Comparison of ENCODE assay signal across 23 cellular contexts in the genomic region with DNA sequence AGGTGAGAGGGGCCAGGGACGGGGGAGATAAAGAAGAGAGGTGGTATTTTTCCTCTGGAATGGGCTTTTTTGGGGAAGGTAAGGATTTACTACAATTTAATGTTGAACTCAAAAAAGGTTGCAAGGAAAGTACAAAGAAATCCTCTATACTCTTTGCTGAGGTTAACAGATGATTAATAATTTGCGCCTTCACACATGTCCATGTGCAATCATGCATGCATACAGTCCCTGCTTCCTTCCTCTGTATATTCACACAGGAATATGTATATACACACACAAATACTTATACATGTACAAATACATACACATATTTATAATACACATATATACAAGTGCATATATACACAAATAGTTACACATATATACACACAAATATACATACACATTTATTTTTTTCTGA.
DNase-seq lines count a peak whose midpoint lies in the region; ATAC-seq, FAIRE-seq and TF ChIP-seq lines count a peak whose summit lies in the region.
"Had no signal": no experiment of that assay in that cellular context is flagged by ENCODE, and none has a peak within 500 bp of the region (broad histone marks: within the 10 kb centered on the region; RNA-seq: fewer than 3 reads in every experiment).

No MANE protein-coding gene starts in this region.

- peaks cover 4% of the 10 kb centered on the region for H3K4me1 Mint-ChIP-seq in activated T-cell treated with anti-CD3 and anti-CD28 coated beads, Interleukin-2, amount 50 U/mL, for 24 hours (ENCODE audit: low read depth)
- H3K4me1 Mint-ChIP-seq: T-cell had no signal

- peaks cover 75% of the 10 kb centered on the region for H3K36me3 Mint-ChIP-seq in activated T-cell treated with anti-CD3 and anti-CD28 coated beads, Interleukin-2, amount 50 U/mL, for 24 hours (ENCODE audit: low read depth)

- DNase-seq in GM12891 (ENCODE audit: insufficient read length, low spot score) (no peak), iPS-NIHi11 (ENCODE audit: low spot score) (no peak), NCI-H146 treated with DMSO at 0.1 percent for 48 hours (lab: John Stamatoyannopoulos, UW; ENCODE audit: unreplicated experiment) (no peak)
- no peak for DNase-seq in activated T-cell treated with anti-CD3 and anti-CD28 coated beads, Interleukin-2, amount 50 U/mL, for 24 hours
- no peak for DNase-seq in activated CD4-positive, alpha-beta T cell treated with anti-CD3 and anti-CD28 coated beads, Interleukin-2, amount 50 U/mL, for 48 hours
- DNase-seq: activated CD4-positive, alpha-beta T cell treated with anti-CD3 and anti-CD28 coated beads for 36 hours; activated naive CD4-positive, alpha-beta T cell treated with anti-CD3 and anti-CD28 coated beads, Interleukin-2, amount 50 U/mL, for 16 hours; DND-41; glutamatergic neuron; NCI-H1105 treated with DMSO at 0.1 percent for 48 hours; NCI-H2081 treated with DMSO at 0.1 percent for 48 hours; NCI-H446; SIG-M5; T-cell had no signal

- H3K27ac Mint-ChIP-seq in activated T-cell treated with anti-CD3 and anti-CD28 coated beads, Interleukin-2, amount 50 U/mL, for 24 hours: no peak overlapping the region
- H3K27ac Mint-ChIP-seq: activated CD4-positive, alpha-beta T cell treated with anti-CD3 and anti-CD28 coated beads for 36 hours; dendritic cell treated with granulocyte-macrophage colony-stimulating factor and Interleukin-4, amounts not matched to agents 40 ng/mL and 50 ng/mL, for 4 days; progenitor cell of endocrine pancreas; T-cell; type B pancreatic cell had no signal

- no peaks in the 10 kb centered on the region for H3K27me3 Mint-ChIP-seq in activated T-cell treated with anti-CD3 and anti-CD28 coated beads, Interleukin-2, amount 50 U/mL, for 24 hours
- H3K27me3 Mint-ChIP-seq: activated CD4-positive, alpha-beta T cell treated with anti-CD3 and anti-CD28 coated beads for 36 hours; dendritic cell treated with granulocyte-macrophage colony-stimulating factor and Interleukin-4, amounts not matched to agents 40 ng/mL and 50 ng/mL, for 4 days; IgD-negative memory B cell; progenitor cell of endocrine pancreas; T-cell; type B pancreatic cell had no signal

- H3K9me3 Mint-ChIP-seq in activated T-cell treated with anti-CD3 and anti-CD28 coated beads, Interleukin-2, amount 50 U/mL, for 24 hours: no peaks in the 10 kb centered on the region
- H3K9me3 Mint-ChIP-seq: dendritic cell treated with granulocyte-macrophage colony-stimulating factor and Interleukin-4, amounts not matched to agents 40 ng/mL and 50 ng/mL, for 4 days; IgD-negative memory B cell; T-cell; type B pancreatic cell had no signal

- TF ChIP-seq POLR2A in GM12891 (IDR thresholded peaks at IDR 0.05; ENCODE audit: low read depth, low read length): no peak

- ATAC-seq in GM19438 (IDR thresholded peaks at IDR 0.05; ENCODE audit: low read depth, unreplicated experiment) (peak; percentile 73), HG02610 (IDR thresholded peaks at IDR 0.05; ENCODE audit: unreplicated experiment) (peak; percentile 74), HG03378 (IDR thresholded peaks at IDR 0.05; ENCODE audit: unreplicated experiment) (peak; percentile 80)
- ATAC-seq: activated CD4-positive, alpha-beta T cell treated with anti-CD3 and anti-CD28 coated beads for 36 hours; T-cell had no signal

- no peak overlapping the region for H3K4me3 Mint-ChIP-seq in activated T-cell treated with anti-CD3 and anti-CD28 coated beads, Interleukin-2, amount 50 U/mL, for 24 hours
- H3K4me3 Mint-ChIP-seq: activated CD4-positive, alpha-beta T cell treated with anti-CD3 and anti-CD28 coated beads for 36 hours; dendritic cell treated with granulocyte-macrophage colony-stimulating factor and Interleukin-4, amounts not matched to agents 40 ng/mL and 50 ng/mL, for 4 days; IgD-negative memory B cell; T-cell; type B pancreatic cell had no signal

- peak; percentile 16 for FAIRE-seq in GM12891 (lab: Jason Lieb, UNC)
- FAIRE-seq: endometrium, GM12892 had no signal

TF ChIP-seq in GM12891, 5 proteins besides CTCF, POLR2A, EP300 and RAD21:
- TF ChIP-seq SPI1 (IDR thresholded peaks at IDR 0.05; ENCODE audit: low read depth, low read length) (no peak), PAX5 (IDR thresholded peaks at IDR 0.05; ENCODE audit: insufficient read depth, low read length, severe bottlenecking) (no peak), POLR2AphosphoS5 (IDR thresholded peaks at IDR 0.05; ENCODE audit: low read depth, low read length) (no peak)
